Comparison of ENCODE assay signal across 14 cellular contexts in the genomic region with DNA sequence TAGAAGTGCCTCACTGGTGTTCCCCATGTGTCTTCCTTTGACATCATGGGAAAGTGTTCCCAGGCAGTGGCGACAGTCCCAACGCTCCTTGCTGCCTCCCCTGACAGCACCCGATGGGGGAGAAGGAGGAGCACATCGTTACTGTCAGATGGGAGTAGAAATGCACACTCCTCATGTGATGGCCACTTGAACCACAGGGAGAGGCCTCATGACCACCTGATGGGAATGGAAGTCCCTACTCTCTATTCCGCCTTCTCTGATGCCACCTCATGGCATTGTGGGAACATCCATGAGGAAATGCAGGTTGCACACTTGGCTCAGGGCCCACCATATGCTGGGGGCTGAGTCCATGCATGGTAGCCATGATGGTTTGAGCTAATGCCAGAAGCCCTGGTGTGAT. TPM values are rescaled to one million over a fixed set of nuclear protein-coding genes. Genes with fewer than 3 reads are reported as not detected.
DNase-seq lines count a peak whose midpoint lies in the region; ATAC-seq, FAIRE-seq and TF ChIP-seq lines count a peak whose summit lies in the region.
"Had no signal": no experiment of that assay in that cellular context is flagged by ENCODE, and none has a peak within 500 bp of the region (broad histone marks: within the 10 kb centered on the region; RNA-seq: fewer than 3 reads in every experiment).

No MANE protein-coding gene starts in this region.

- WGBS in H9 (ENCODE audit: extremely low coverage, insufficient read length, low lambda C conversion rate) = no CpG with 5 or more reads among the region's 5 CpGs
- WGBS in H1 (ENCODE audit: extremely low coverage in 1 of 2, insufficient coverage in 1 of 2, insufficient read length in 1 of 2, insufficient replicate concordance in 2 of 2, low coverage in 1 of 2, low lambda C conversion rate in 2 of 2, missing lambda C conversion rate in 1 of 2), 2 experiments = 87% methylated on average over 5 of the region's 5 CpGs; no CpG with 5 or more reads in 1 of the 2 experiments
- no CpG with 5 or more reads among the region's 5 CpGs for WGBS in neuronal stem cell (ENCODE audit: extremely low coverage in 2 of 2, insufficient read length in 2 of 2, insufficient replicate concordance in 1 of 2), 2 donors

- no peak for ATAC-seq in GM18867 (IDR thresholded peaks at IDR 0.05; ENCODE audit: unreplicated experiment)
- ATAC-seq: A549 had no signal

- POLR2A ChIA-PET in H1 (lab: Charles Lee; ENCODE audit: partially characterized antibody) = no interaction called here
- POLR2A ChIA-PET in GM10248 (lab: Yijun Ruan, JAX) = no interaction called here

- H3K4me2 ChIP-seq in H9 (ENCODE audit: insufficient read depth, insufficient read length, low read length) = no peak overlapping the region
- no peak overlapping the region for H3K4me2 ChIP-seq in H1 (ENCODE audit: insufficient read depth in 1 of 2, low read depth in 2 of 2, low read length in 2 of 2)
- no peak overlapping the region for H3K4me2 ChIP-seq in neuronal stem cell (ENCODE audit: insufficient read depth, low read length, poor library complexity, severe bottlenecking)
- H3K4me2 ChIP-seq: A549, BLaER1 had no signal

- no peaks in the 10 kb centered on the region for H3K79me2 ChIP-seq in H9 (ENCODE audit: insufficient read depth, low read length)
- H3K79me2 ChIP-seq in H1 (ENCODE audit: control insufficient read depth in 1 of 2, insufficient read depth in 2 of 2, low read length in 2 of 2) = no peaks in the 10 kb centered on the region

- no peak for TF ChIP-seq CTCF in H9 (conservative IDR thresholded peaks at IDR 0.05)
- TF ChIP-seq CTCF in H1 (IDR thresholded peaks at IDR 0.05; ENCODE audit: control extremely low read depth in 1 of 3, insufficient read depth in 1 of 3, low read depth in 1 of 3, low read length in 3 of 3) = no peak
- TF ChIP-seq CTCF in GM10248 (IDR thresholded peaks at IDR 0.05; ENCODE audit: control extremely low read depth, extremely low read depth, low read depth, missing control alignments) = no peak
- TF ChIP-seq CTCF in chondrocyte (IDR thresholded peaks at IDR 0.05) = no peak

- H2BK120ac ChIP-seq in H9 (ENCODE audit: low read depth, low read length, poor library complexity, severe bottlenecking) = no peak overlapping the region
- H2BK120ac ChIP-seq in H1 (replicated peaks; ENCODE audit: low read depth, low read length) = no peak overlapping the region
- no peak overlapping the region for H2BK120ac ChIP-seq in neuronal stem cell (ENCODE audit: low read depth, low read length)

- no peak overlapping the region for H3K23ac ChIP-seq in H9 (ENCODE audit: insufficient read length, low read depth, low read length)
- no peak overlapping the region for H3K23ac ChIP-seq in H1 (ENCODE audit: insufficient read length)
- no peak overlapping the region for H3K23ac ChIP-seq in neuronal stem cell (ENCODE audit: low read depth, low read length, poor library complexity)

- no peak overlapping the region for H2BK5ac ChIP-seq in H9 (ENCODE audit: insufficient read length, low read length)
- no peak overlapping the region for H2BK5ac ChIP-seq in H1 (ENCODE audit: low read depth, low read length)
- no peak overlapping the region for H2BK5ac ChIP-seq in neuronal stem cell (ENCODE audit: low read length)

- H3K4ac ChIP-seq in H9 (ENCODE audit: low read depth, low read length) (no peak overlapping the region), H1 (replicated peaks; ENCODE audit: insufficient read length, low read depth, low read length) (peak overlapping the region; percentile 14), neuronal stem cell (ENCODE audit: low read length) (no peak overlapping the region)

- H3K18ac ChIP-seq in H9 (ENCODE audit: insufficient read length, low read depth, low read length) (no peak overlapping the region), H1 (ENCODE audit: extremely low read depth, low read length) (no peak overlapping the region), neuronal stem cell (ENCODE audit: low read length) (peak overlapping the region; percentile 15)

- H2BK20ac ChIP-seq in H9 (ENCODE audit: low read depth, low read length, poor library complexity, severe bottlenecking) (no peak overlapping the region), H1 (ENCODE audit: low read length) (peak overlapping the region; percentile 75; the same call in 1 of the 2 replicates)

- H3K9me3 Mint-ChIP-seq in H9 (peaks cover 0 to 3% of the 10 kb centered on the region in 2 experiments; a peak in 2 of 5 replicates), chondrocyte (ENCODE audit: low read depth) (peaks cover 2% of the 10 kb centered on the region)
- H3K9me3 Mint-ChIP-seq: CD4-positive, CD25-positive, alpha-beta regulatory T cell had no signal

- peak; percentile 24 for DNase-seq in H9
- no peak for DNase-seq in H1 (ENCODE audit: low read depth in 1 of 2, low spot score in 2 of 2)
- DNase-seq in neuronal stem cell (ENCODE audit: low spot score) = no peak
- DNase-seq in GM10248 (ENCODE audit: extremely low spot score) = no peak
- DNase-seq in chondrocyte (ENCODE audit: low spot score) = no peak
- DNase-seq: CD4-positive, CD25-positive, alpha-beta regulatory T cell; DMS79; GOT3; HCEC 1CT; HFFc6 had no signal

- H2BK12ac ChIP-seq in H9 (ENCODE audit: insufficient read length, low read depth, low read length) (no peak overlapping the region), H1 (ENCODE audit: low read depth, low read length) (no peak overlapping the region), neuronal stem cell (ENCODE audit: low read length) (no peak overlapping the region)

- H3K9ac ChIP-seq in H9 (ENCODE audit: extremely low read depth, insufficient read length, low read length) = no peak overlapping the region
- no peak overlapping the region for H3K9ac ChIP-seq in H1 (replicated peaks in 1 of 4; ENCODE audit: extremely low read depth in 1 of 4, low read depth in 3 of 4, low read length in 3 of 4)
- no peak overlapping the region for H3K9ac ChIP-seq in neuronal stem cell (ENCODE audit: low read depth, low read length, poor library complexity)
- H3K9ac ChIP-seq: BLaER1 had no signal

- H2AFZ ChIP-seq in H9 (ENCODE audit: low read length) (no peak overlapping the region), H1 (ENCODE audit: low read length) (no peak overlapping the region), neuronal stem cell (ENCODE audit: low read length) (no peak overlapping the region)

- TF ChIP-seq POLR2A in H1 (IDR thresholded peaks at IDR 0.05; ENCODE audit: control extremely low read depth in 1 of 2, low read depth in 2 of 2, low read length in 2 of 2) = no peak

- H3K79me1 ChIP-seq in H9 (ENCODE audit: insufficient read depth, low read depth, low read length, poor library complexity, severe bottlenecking) = no peaks in the 10 kb centered on the region
- H3K79me1 ChIP-seq in H1 (ENCODE audit: low read depth, low read length) = no peaks in the 10 kb centered on the region
- no peaks in the 10 kb centered on the region for H3K79me1 ChIP-seq in neuronal stem cell (ENCODE audit: low read depth, low read length)

- no peak for TF ChIP-seq EP300 in H1 (IDR thresholded peaks at IDR 0.05; ENCODE audit: borderline replicate concordance in 1 of 2, low read depth in 2 of 2, low read length in 2 of 2)

- CTCF ChIA-PET in H1 (lab: Charles Lee; ENCODE audit: partially characterized antibody) (interaction anchor here (1.1 kb wide), 1 partner anchor 74 kb away, joined by 3 read pairs; no protein-coding TSS in a partner anchor), GM10248 (lab: Yijun Ruan, JAX) (interaction anchor here (1.8 kb wide), 1 partner anchor 81 kb away, joined by 4 read pairs; no protein-coding TSS in a partner anchor)

- H3K9me3 ChIP-seq in H9 (ENCODE audit: control insufficient read depth, low read depth, low read length) = no peaks in the 10 kb centered on the region
- no peaks in the 10 kb centered on the region for H3K9me3 ChIP-seq in H1 (ENCODE audit: insufficient read depth in 2 of 2, low read depth in 1 of 2, low read length in 1 of 2)
- no peaks in the 10 kb centered on the region for H3K9me3 ChIP-seq in neuronal stem cell (replicated peaks in 1 of 2; ENCODE audit: control insufficient read depth in 2 of 2, insufficient read depth in 1 of 2, low read depth in 1 of 2, low read length in 2 of 2)
- H3K9me3 ChIP-seq: BLaER1 had no signal

- H4K8ac ChIP-seq in H9 (replicated peaks; ENCODE audit: insufficient read length, low read depth, low read length) = no peak overlapping the region
- no peak overlapping the region for H4K8ac ChIP-seq in H1 (ENCODE audit: extremely low read depth, insufficient read depth, low read length)
- H4K8ac ChIP-seq in neuronal stem cell (ENCODE audit: low read depth, low read length) = no peak overlapping the region

- H3K56ac ChIP-seq in H9 (ENCODE audit: insufficient read length, low read depth, low read length) (no peak overlapping the region), H1 (replicated peaks; ENCODE audit: insufficient read length, low read depth, low read length) (no peak overlapping the region)

- H3K14ac ChIP-seq in H9 (ENCODE audit: insufficient read depth, low read length) (no peak overlapping the region), H1 (ENCODE audit: insufficient read length) (no peak overlapping the region), neuronal stem cell (ENCODE audit: low read length) (no peak overlapping the region)

- H3K27ac Mint-ChIP-seq in H9 (no peak overlapping the region), chondrocyte (ENCODE audit: unreplicated experiment) (no peak overlapping the region)
- H3K27ac Mint-ChIP-seq: CD4-positive, CD25-positive, alpha-beta regulatory T cell; HFFc6 had no signal

- H4K20me1 ChIP-seq in H9 (ENCODE audit: control insufficient read depth, insufficient read depth, insufficient read length) (no peaks in the 10 kb centered on the region), H1 (replicated peaks in 1 of 2; ENCODE audit: control insufficient read depth in 1 of 2, insufficient read depth in 2 of 2, low read length in 2 of 2) (no peaks in the 10 kb centered on the region)
- H4K20me1 ChIP-seq: BLaER1 had no signal

- no peak overlapping the region for H2BK15ac ChIP-seq in H9 (ENCODE audit: low read depth, low read length)
- H2BK15ac ChIP-seq in H1 (ENCODE audit: low read length) = no peak overlapping the region
- no peak overlapping the region for H2BK15ac ChIP-seq in neuronal stem cell (ENCODE audit: low read length)

- H3K27ac ChIP-seq in H9 (ENCODE audit: insufficient read length, low read depth, low read length) = no peak overlapping the region
- no peak overlapping the region for H3K27ac ChIP-seq in H1 (ENCODE audit: low read depth, low read length)
- H3K27ac ChIP-seq in neuronal stem cell (replicated peaks; ENCODE audit: low read length) = no peak overlapping the region
- H3K27ac ChIP-seq: A549, BLaER1 had no signal

- H3K4me1 ChIP-seq in H9 (ENCODE audit: insufficient read depth, low read length) (no peaks in the 10 kb centered on the region), H1 (replicated peaks in 1 of 4; ENCODE audit: control insufficient read depth in 3 of 4, insufficient read depth in 4 of 4, low read length in 3 of 4) (no peaks in the 10 kb centered on the region), neuronal stem cell (ENCODE audit: control insufficient read depth in 2 of 2, insufficient read depth in 1 of 2, low read depth in 1 of 2, low read length in 2 of 2) (peaks cover 0 to under 1% of the 10 kb centered on the region in 2 donors)
- H3K4me1 ChIP-seq: BLaER1 had no signal

- H3K27me3 Mint-ChIP-seq in H9 (ENCODE audit: low read depth) (no peaks in the 10 kb centered on the region), chondrocyte (ENCODE audit: low read depth) (no peaks in the 10 kb centered on the region)

- H3K4me3 ChIP-seq in H1 (ENCODE audit: extremely low read depth in 1 of 4, insufficient read depth in 2 of 4, low read depth in 3 of 4, low read length in 4 of 4) (no peak overlapping the region), neuronal stem cell (ENCODE audit: low read length in 2 of 2) (no peak overlapping the region)
- H3K4me3 ChIP-seq: A549, BLaER1 had no signal

- no peak for FAIRE-seq in H1 (lab: Jason Lieb, UNC)
- FAIRE-seq: A549, GM12891 had no signal

- H3K27me3 ChIP-seq in H9 (ENCODE audit: insufficient read depth, low read length) (no peaks in the 10 kb centered on the region), H1 (replicated peaks in 1 of 4; ENCODE audit: control insufficient read depth in 3 of 4, extremely low read depth in 1 of 4, insufficient read depth in 3 of 4, low read length in 3 of 4) (no peaks in the 10 kb centered on the region), neuronal stem cell (ENCODE audit: control insufficient read depth in 3 of 3, insufficient read depth in 3 of 3, low read depth in 1 of 3, low read length in 3 of 3) (no peaks in the 10 kb centered on the region)
- H3K27me3 ChIP-seq: BLaER1 had no signal

- no peak for TF ChIP-seq RAD21 in H1 (IDR thresholded peaks at IDR 0.05 in 1 of 2, conservative IDR thresholded peaks at IDR 0.05 in 1 of 2; ENCODE audit: low read depth in 2 of 2, low read length in 2 of 2)

- no peaks in the 10 kb centered on the region for H3K36me3 ChIP-seq in H1 (ENCODE audit: control insufficient read depth in 2 of 4, insufficient read depth in 4 of 4, low read length in 3 of 4)
- H3K36me3 ChIP-seq in neuronal stem cell (replicated peaks in 1 of 2; ENCODE audit: control insufficient read depth in 2 of 2, insufficient read depth in 2 of 2, low read length in 2 of 2) = no peaks in the 10 kb centered on the region
- H3K36me3 ChIP-seq: BLaER1 had no signal

- H2AK5ac ChIP-seq in H9 (ENCODE audit: insufficient read length, low read length) = no peak overlapping the region
- no peak overlapping the region for H2AK5ac ChIP-seq in H1 (ENCODE audit: low read depth, low read length)
- no peak overlapping the region for H2AK5ac ChIP-seq in neuronal stem cell (ENCODE audit: low read depth, low read length)

- H3K4me1 Mint-ChIP-seq in H9 (no peaks in the 10 kb centered on the region), chondrocyte (ENCODE audit: low read depth) (peaks cover 7% of the 10 kb centered on the region)
- H3K4me1 Mint-ChIP-seq: CD4-positive, CD25-positive, alpha-beta regulatory T cell had no signal

- H4K5ac ChIP-seq in H9 (ENCODE audit: insufficient read length, low read depth, low read length) = no peak overlapping the region
- H4K5ac ChIP-seq in H1 (ENCODE audit: insufficient read length, low read depth, low read length) = no peak overlapping the region

- H3K36me3 Mint-ChIP-seq in H9 (ENCODE audit: insufficient read depth in 1 of 3, low read depth in 3 of 3) = no peaks in the 10 kb centered on the region
- H3K36me3 Mint-ChIP-seq in chondrocyte (ENCODE audit: low read depth) = peaks cover 1% of the 10 kb centered on the region
- H3K36me3 Mint-ChIP-seq: CD4-positive, CD25-positive, alpha-beta regulatory T cell had no signal

- H3K23me2 ChIP-seq in H9 (ENCODE audit: insufficient read length, low read depth, low read length, poor library complexity, severe bottlenecking) (no peaks in the 10 kb centered on the region), H1 (ENCODE audit: low read depth, low read length) (no peaks in the 10 kb centered on the region)

- no peak overlapping the region for H3K4me3 Mint-ChIP-seq in H9
- no peak overlapping the region for H3K4me3 Mint-ChIP-seq in chondrocyte (ENCODE audit: unreplicated experiment)
- H3K4me3 Mint-ChIP-seq: CD4-positive, CD25-positive, alpha-beta regulatory T cell; HFFc6 had no signal

- H4K91ac ChIP-seq in H9 (ENCODE audit: insufficient read length, low read depth, low read length) (no peak overlapping the region), H1 (replicated peaks; ENCODE audit: insufficient read length, low read length) (no peak overlapping the region), neuronal stem cell (ENCODE audit: low read depth, low read length, poor library complexity) (no peak overlapping the region)

- no peak overlapping the region for H3T11ph ChIP-seq in H9 (ENCODE audit: low read length)

RNA-seq across cellular contexts. Expression of a gene that starts 14.3 kb away (rescaled TPM):
- total RNA-seq in H9 (2021) (154 and 164 TPM in 2 replicates), chondrocyte (266 to 336 TPM (median 325 TPM) in 3 replicates)
- total RNA-seq in H1 (2021; fragmentation: NEBNext Ultra II Directional; extraction: Animal tissue kit (Norgen Biotek cat#: 25700)) = 120 and 130 TPM in 2 replicates
- 71.7 and 72.7 TPM in 2 replicates for polyA plus RNA-seq in H1 (2011; rRNA removed)
- 77.4 TPM for polyA plus RNA-seq in H1 (2011; cell fraction: cytosol; rRNA removed)
- 64.4 TPM for polyA plus RNA-seq in H1 (2011; cell fraction: nucleus; rRNA removed)
- polyA plus RNA-seq in H1 (2012, experiment 1 of 2) = 74.9 to 102 TPM (median 86.3 TPM) in 4 replicates
- 7.2 TPM for polyA plus RNA-seq in H1 (2012, experiment 2 of 2)
- 67.3 TPM for polyA plus RNA-seq in H1 (2013, experiment 1 of 2)
- 69.1 TPM for polyA plus RNA-seq in H1 (2013, experiment 2 of 2)
- 378 and 431 TPM in 2 replicates for polyA minus RNA-seq in H1 (2011; rRNA and poly(A)+ RNA removed)
- 104 TPM for polyA minus RNA-seq in H1 (2011; cell fraction: cytosol; rRNA and poly(A)+ RNA removed)
- 107 TPM for polyA minus RNA-seq in H1 (2011; cell fraction: nucleus; rRNA and poly(A)+ RNA removed)
- 120 TPM for polyA plus RNA-seq in neuronal stem cell (2013, experiment 1 of 2)
- 118 TPM for polyA plus RNA-seq in neuronal stem cell (2013, experiment 2 of 2)
